20 cellular contexts compared by ENCODE assay signal in the genomic region with DNA sequence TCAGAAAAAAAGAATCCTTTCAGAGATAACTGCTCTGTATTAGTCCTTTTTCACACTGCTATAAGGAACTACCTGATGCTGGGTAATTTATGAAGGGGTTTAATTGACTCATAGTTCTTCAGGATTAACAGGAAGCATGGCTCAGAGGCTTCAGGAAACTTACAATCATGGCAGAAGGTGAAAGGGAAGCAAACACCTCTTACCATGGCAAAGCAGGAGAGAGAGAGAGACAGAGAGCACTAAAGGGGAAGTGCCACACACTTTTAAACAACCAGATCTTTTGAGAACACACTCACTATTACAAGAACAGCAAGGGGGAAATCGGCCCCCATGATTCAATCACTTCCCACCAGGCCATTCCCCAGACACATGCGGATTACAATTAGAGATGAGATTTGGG.
"Had no signal": no experiment of that assay in that cellular context is flagged by ENCODE, and none has a peak within 500 bp of the region (broad histone marks: within the 10 kb centered on the region; RNA-seq: fewer than 3 reads in every experiment).

No MANE protein-coding gene starts in this region.

- H3K9ac ChIP-seq: parathyroid adenoma had no signal

- H3K4me3 ChIP-seq: esophagus squamous epithelium, lower lobe of right lung, right lobe of liver, spleen had no signal

- H3K27ac Mint-ChIP-seq: activated naive CD4-positive, alpha-beta T cell treated with anti-CD3 and anti-CD28 coated beads, Interleukin-2, amount 10 ng/mL, durations not matched to agents 7 days and 5 days; activated naive CD8-positive, alpha-beta T cell treated with anti-CD3 and anti-CD28 coated beads, Interleukin-2, amount 50 U/mL, for 24 hours; natural killer cell; stimulated activated naive B cell treated with anti-CD40 and anti-IgM and Interleukin-4, amounts not matched to agents 10 μg/mL and 1 μg/mL and 100 μg/mL, for 72 hours; T-helper 17 cell had no signal

- H3K9me3 Mint-ChIP-seq: activated naive CD4-positive, alpha-beta T cell treated with anti-CD3 and anti-CD28 coated beads, Interleukin-2, amount 10 ng/mL, durations not matched to agents 7 days and 5 days; activated naive CD8-positive, alpha-beta T cell treated with anti-CD3 and anti-CD28 coated beads, Interleukin-2, amount 50 U/mL, for 24 hours; natural killer cell had no signal

- H3K27me3 ChIP-seq: esophagus squamous epithelium, right lobe of liver, spleen had no signal

- H3K9me3 ChIP-seq: esophagus squamous epithelium, right lobe of liver, spleen had no signal

- H3K4me1 ChIP-seq: esophagus squamous epithelium, lower lobe of right lung, parathyroid adenoma, right lobe of liver, spleen had no signal

- H2AFZ ChIP-seq: parathyroid adenoma had no signal

- H3K4me1 Mint-ChIP-seq: activated naive CD4-positive, alpha-beta T cell treated with anti-CD3 and anti-CD28 coated beads, Interleukin-2, amount 10 ng/mL, durations not matched to agents 7 days and 5 days; natural killer cell had no signal

- H3K4me3 Mint-ChIP-seq: activated naive CD4-positive, alpha-beta T cell treated with anti-CD3 and anti-CD28 coated beads, Interleukin-2, amount 10 ng/mL, durations not matched to agents 7 days and 5 days; activated naive CD8-positive, alpha-beta T cell treated with anti-CD3 and anti-CD28 coated beads, Interleukin-2, amount 50 U/mL, for 24 hours; natural killer cell; stimulated activated naive B cell treated with anti-CD40 and anti-IgM and Interleukin-4, amounts not matched to agents 10 μg/mL and 1 μg/mL and 100 μg/mL, for 72 hours; T-helper 17 cell had no signal

- H3K36me3 ChIP-seq: esophagus squamous epithelium, lower lobe of right lung, right lobe of liver, spleen had no signal

- DNase-seq: activated CD4-positive, alpha-beta T cell treated with anti-CD3 and anti-CD28 coated beads, Interleukin-2, amount 50 U/mL, for 1 hour; activated CD4-positive, CD25-positive, alpha-beta regulatory T cell treated with anti-CD3 and anti-CD28 coated beads, Interleukin-2, amount 50 U/mL, for 72 hours; activated CD8-positive, alpha-beta memory T cell treated with anti-CD3 and anti-CD28 coated beads for 24 hours; activated CD8-positive, alpha-beta memory T cell treated with anti-CD3 and anti-CD28 coated beads, Interleukin-2, amount 50 U/mL, for 48 hours; activated effector memory CD4-positive, alpha-beta T cell treated with Interleukin-2 at 50 U/mL for 16 hours; activated naive CD4-positive, alpha-beta T cell treated with anti-CD3 and anti-CD28 coated beads, Interleukin-2, amount 10 ng/mL, durations not matched to agents 7 days and 5 days; activated naive CD8-positive, alpha-beta T cell treated with anti-CD3 and anti-CD28 coated beads, Interleukin-2, amount 50 U/mL, for 24 hours; activated T-cell treated with anti-CD3 and anti-CD28 coated beads, Interleukin-2, amount 50 U/mL, for 48 hours; anterior cingulate cortex; cerebellar nuclear complex; effector CD8-positive, alpha-beta T cell; esophagus squamous epithelium; lower lobe of right lung; natural killer cell; right lobe of liver; spleen; stimulated activated naive B cell treated with anti-CD40 and anti-IgM and Interleukin-4, amounts not matched to agents 10 μg/mL and 1 μg/mL and 100 μg/mL, for 72 hours; T-helper 17 cell had no signal

- H3K27ac ChIP-seq: esophagus squamous epithelium, lower lobe of right lung, parathyroid adenoma, right lobe of liver, spleen, VCaP had no signal

- H3K79me2 ChIP-seq: parathyroid adenoma had no signal

- ATAC-seq: activated naive CD8-positive, alpha-beta T cell treated with anti-CD3 and anti-CD28 coated beads, Interleukin-2, amount 50 U/mL, for 24 hours; lower lobe of right lung; natural killer cell; right lobe of liver; stimulated activated naive B cell treated with anti-CD40 and anti-IgM and Interleukin-4, amounts not matched to agents 10 μg/mL and 1 μg/mL and 100 μg/mL, for 72 hours; T-helper 17 cell had no signal

- H3K36me3 Mint-ChIP-seq: activated naive CD4-positive, alpha-beta T cell treated with anti-CD3 and anti-CD28 coated beads, Interleukin-2, amount 10 ng/mL, durations not matched to agents 7 days and 5 days; natural killer cell; stimulated activated naive B cell treated with anti-CD40 and anti-IgM and Interleukin-4, amounts not matched to agents 10 μg/mL and 1 μg/mL and 100 μg/mL, for 72 hours had no signal
